In genomic region chr4:173930329-173930967, GRCh38 we compare ENCODE assay signal across 24 cellular contexts.
DNase-seq lines count a peak whose midpoint lies in the region; ATAC-seq, FAIRE-seq and TF ChIP-seq lines count a peak whose summit lies in the region.
"Had no signal": no experiment of that assay in that cellular context is flagged by ENCODE, and none has a peak within 500 bp of the region (broad histone marks: within the 10 kb centered on the region; RNA-seq: fewer than 3 reads in every experiment).

No MANE protein-coding gene starts in this region.

- no peak for TF ChIP-seq POLR2A in gastroesophageal sphincter (IDR thresholded peaks at IDR 0.05)

- DNase-seq in NCI-H1417 treated with DMSO at 0.1 percent for 48 hours (lab: John Stamatoyannopoulos, UW) (peak; percentile 84), NCI-H82 treated with DMSO at 0.1 percent for 48 hours (lab: John Stamatoyannopoulos, UW; ENCODE audit: unreplicated experiment) (peak; percentile 5), NCI-H187 treated with DMSO at 0.1 percent for 48 hours (lab: John Stamatoyannopoulos, UW) (no peak), posterior cingulate gyrus (no peak), RCC 7860 (ENCODE audit: low spot score) (no peak), ureter (ENCODE audit: low spot score) (no peak)
- DNase-seq: activated CD4-positive, alpha-beta T cell treated with anti-CD3 and anti-CD28 coated beads for 48 hours; activated naive CD4-positive, alpha-beta T cell; activated T-cell treated with anti-CD3 and anti-CD28 coated beads, Interleukin-2, amount 50 U/mL, for 48 hours; body of pancreas; CD4-positive, alpha-beta T cell; DMS153; hippocampal formation; immature natural killer cell; left lung; mesendoderm; nucleus accumbens; SJCRH30; spleen; stimulated activated CD4-positive, alpha-beta T cell treated with anti-CD3 and anti-CD28 coated beads, Interleukin-2, amount 100 ng/mL, for 48 hours had no signal

- no peak for TF ChIP-seq CTCF in gastroesophageal sphincter (IDR thresholded peaks at IDR 0.05)

- no peaks in the 10 kb centered on the region for H3K36me3 ChIP-seq in gastroesophageal sphincter
- H3K36me3 ChIP-seq: left lung, SJCRH30, spleen had no signal

- no peak overlapping the region for H3K4me3 ChIP-seq in gastroesophageal sphincter
- H3K4me3 ChIP-seq: body of pancreas, left lung, SJCRH30, spleen had no signal

- H3K9me3 ChIP-seq in gastroesophageal sphincter, result no peaks in the 10 kb centered on the region
- H3K9me3 ChIP-seq: body of pancreas, left lung, SJCRH30, spleen had no signal

- FAIRE-seq in RCC 7860 (lab: Jason Lieb, UNC), result no peak
- FAIRE-seq: frontal cortex had no signal

- peaks cover 3 to 48% (median 7%) of the 10 kb centered on the region in 3 donors for H3K4me1 ChIP-seq in gastroesophageal sphincter
- H3K4me1 ChIP-seq: body of pancreas, left lung, SJCRH30, spleen had no signal

- no peak for TF ChIP-seq EP300 in gastroesophageal sphincter (IDR thresholded peaks at IDR 0.05)

- H3K27me3 ChIP-seq in gastroesophageal sphincter, result no peaks in the 10 kb centered on the region
- H3K27me3 ChIP-seq: body of pancreas, SJCRH30, spleen had no signal

- WGBS in gastroesophageal sphincter (ENCODE audit: low coverage in 1 of 2), 2 donors, result 48 to 60% methylated on average over 7 to 8 of the region's 8 CpGs

- peak; percentile 28 for ATAC-seq in gastroesophageal sphincter
- ATAC-seq: body of pancreas; left lung; Panc1; stimulated activated effector memory CD8-positive, alpha-beta T cell treated with anti-CD3 and anti-CD28 coated beads, Interleukin-12 subunit alpha, Interleukin-12 subunit beta, amount 100 ng/mL, for 72 hours had no signal

- intact Hi-C loops in posterior cingulate gyrus (cut with DNase I), result no loop called here

- peak overlapping the region; percentile 54 to 84 (median 68) for H3K27ac ChIP-seq in gastroesophageal sphincter
- H3K27ac ChIP-seq: body of pancreas, left lung, SJCRH30, spleen had no signal

Comparison
In these comparisons a context has a peak if more than half of its experiments do, and no peak if none do; other contexts are left out.
1. DNase-seq: peak in NCI-H1417 treated with DMSO at 0.1 percent for 48 hours (single experiment) and NCI-H82 treated with DMSO at 0.1 percent for 48 hours (single experiment); none in NCI-H187 treated with DMSO at 0.1 percent for 48 hours (single experiment), posterior cingulate gyrus (0 of 10), RCC 7860 (single experiment) and ureter (single experiment).